1 cellular context compared by ENCODE assay signal in the genomic region with DNA sequence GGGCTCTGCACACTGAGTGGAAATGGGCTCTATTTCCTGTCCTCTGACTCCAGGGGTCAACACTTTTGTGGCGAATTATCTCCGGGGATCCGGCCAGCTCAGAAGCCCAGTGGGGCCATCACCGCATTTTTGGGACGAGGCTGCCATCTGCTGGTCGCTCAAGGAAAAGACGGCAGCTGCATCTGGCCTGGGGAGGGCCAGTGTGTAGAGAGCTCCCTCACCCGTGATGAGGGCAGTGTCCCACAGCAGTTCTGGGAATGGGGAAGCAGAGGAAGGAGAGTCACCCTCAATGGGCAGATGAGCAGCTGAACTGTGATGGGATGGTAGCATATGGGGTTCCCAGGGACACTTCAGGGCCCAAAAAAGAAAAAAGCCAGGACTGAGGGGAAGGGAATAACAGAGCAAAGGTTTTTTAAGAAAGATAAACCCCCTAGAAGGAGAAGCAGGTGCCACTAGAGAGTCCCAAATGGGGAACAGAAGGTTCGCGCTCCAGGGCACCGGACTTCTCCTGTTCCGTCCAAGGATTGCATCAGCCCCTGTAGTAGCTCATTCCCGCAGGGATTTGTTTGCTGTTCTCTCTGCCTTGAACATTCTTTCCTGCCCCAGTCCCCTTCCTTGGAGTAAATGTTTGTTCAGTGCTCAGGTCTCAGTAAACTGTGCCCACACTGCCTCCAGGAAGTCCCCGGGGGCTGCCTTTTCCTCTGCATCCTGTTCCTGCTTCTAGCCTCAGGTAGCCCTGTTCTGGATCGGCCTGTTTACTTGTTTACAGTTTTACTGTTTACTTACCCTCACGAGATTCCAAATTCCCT.
TF ChIP-seq lines count a peak whose summit lies in the region.

No MANE protein-coding gene starts in this region.

TF ChIP-seq in K562, 482 proteins besides CTCF, POLR2A, EP300 and RAD21 (continued from another document):
- TF ChIP-seq, protein P1, sequence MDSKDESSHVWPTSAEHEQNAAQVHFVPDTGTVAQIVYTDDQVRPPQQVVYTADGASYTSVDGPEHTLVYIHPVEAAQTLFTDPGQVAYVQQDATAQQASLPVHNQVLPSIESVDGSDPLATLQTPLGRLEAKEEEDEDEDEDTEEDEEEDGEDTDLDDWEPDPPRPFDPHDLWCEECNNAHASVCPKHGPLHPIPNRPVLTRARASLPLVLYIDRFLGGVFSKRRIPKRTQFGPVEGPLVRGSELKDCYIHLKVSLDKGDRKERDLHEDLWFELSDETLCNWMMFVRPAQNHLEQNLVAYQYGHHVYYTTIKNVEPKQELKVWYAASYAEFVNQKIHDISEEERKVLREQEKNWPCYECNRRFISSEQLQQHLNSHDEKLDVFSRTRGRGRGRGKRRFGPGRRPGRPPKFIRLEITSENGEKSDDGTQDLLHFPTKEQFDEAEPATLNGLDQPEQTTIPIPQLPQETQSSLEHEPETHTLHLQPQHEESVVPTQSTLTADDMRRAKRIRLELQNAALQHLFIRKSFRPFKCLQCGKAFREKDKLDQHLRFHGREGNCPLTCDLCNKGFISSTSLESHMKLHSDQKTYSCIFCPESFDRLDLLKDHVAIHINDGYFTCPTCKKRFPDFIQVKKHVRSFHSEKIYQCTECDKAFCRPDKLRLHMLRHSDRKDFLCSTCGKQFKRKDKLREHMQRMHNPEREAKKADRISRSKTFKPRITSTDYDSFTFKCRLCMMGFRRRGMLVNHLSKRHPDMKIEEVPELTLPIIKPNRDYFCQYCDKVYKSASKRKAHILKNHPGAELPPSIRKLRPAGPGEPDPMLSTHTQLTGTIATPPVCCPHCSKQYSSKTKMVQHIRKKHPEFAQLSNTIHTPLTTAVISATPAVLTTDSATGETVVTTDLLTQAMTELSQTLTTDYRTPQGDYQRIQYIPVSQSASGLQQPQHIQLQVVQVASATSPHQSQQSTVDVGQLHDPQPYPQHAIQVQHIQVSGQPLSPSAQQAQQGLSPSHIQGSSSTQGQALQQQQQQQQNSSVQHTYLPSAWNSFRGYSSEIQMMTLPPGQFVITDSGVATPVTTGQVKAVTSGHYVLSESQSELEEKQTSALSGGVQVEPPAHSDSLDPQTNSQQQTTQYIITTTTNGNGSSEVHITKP (IDR thresholded peaks at IDR 0.05; ENCODE audit: partially characterized antibody), result peak; percentile 46
